ENCODE assay signal across 9 cellular contexts in genomic region chr14:92846162-92846897, GRCh38. TPM values are rescaled to one million over a fixed set of nuclear protein-coding genes. Genes with fewer than 3 reads are reported as not detected.
DNase-seq lines count a peak whose midpoint lies in the region; ATAC-seq, FAIRE-seq and TF ChIP-seq lines count a peak whose summit lies in the region.
"Had no signal": no experiment of that assay in that cellular context is flagged by ENCODE, and none has a peak within 500 bp of the region (broad histone marks: within the 10 kb centered on the region; RNA-seq: fewer than 3 reads in every experiment).

No MANE protein-coding gene starts in this region.

- H3K27ac ChIP-seq in epithelial cell of prostate (peak overlapping the region; percentile 74), ovary (no peak overlapping the region)

- H3K9me3 ChIP-seq in ovary, result no peaks in the 10 kb centered on the region

- 51 to 54% (median 53%) methylated on average over 2 of the region's 2 CpGs for WGBS in ovary, 3 donors

- H3K27ac Mint-ChIP-seq in stimulated activated memory B cell treated with anti-CD40 and anti-IgM and Interleukin-4, amounts not matched to agents 10 μg/mL and 1 μg/mL and 100 μg/mL, for 72 hours, result peak overlapping the region; percentile 94

- H3K36me3 ChIP-seq in ovary, result no peaks in the 10 kb centered on the region

- H3K4me3 Mint-ChIP-seq in stimulated activated memory B cell treated with anti-CD40 and anti-IgM and Interleukin-4, amounts not matched to agents 10 μg/mL and 1 μg/mL and 100 μg/mL, for 72 hours, result peak overlapping the region; percentile 53

- DNase-seq in activated CD4-positive, alpha-beta T cell treated with anti-CD3 and anti-CD28 coated beads, Interleukin-2, amount 50 U/mL, for 48 hours, result peak; percentile 24 to 37
- no peak for DNase-seq in activated CD4-positive, alpha-beta T cell treated with anti-CD3 and anti-CD28 coated beads, Interleukin-2, amount 50 U/mL, for 1 hour
- DNase-seq in HFF-Myc (ENCODE audit: extremely low read depth, low read depth) (peak; percentile 21), NCI-H226 (peak; percentile 85), epithelial cell of prostate (ENCODE audit: low read depth, low spot score) (peak; percentile 77), urothelium cell line (ENCODE audit: low spot score) (no peak), ovary (no peak)
- DNase-seq: DND-41 had no signal

- intact Hi-C loops in ovary (cut with DNase I), result no loop called here

- FAIRE-seq in urothelium cell line (lab: Jason Lieb, UNC), result no peak

- TF ChIP-seq EP300 in ovary (IDR thresholded peaks at IDR 0.05), result no peak

- H3K4me3 ChIP-seq in HFF-Myc (replicated peaks; ENCODE audit: low read depth, low read length) (no peak overlapping the region), ovary (no peak overlapping the region)

- H3K36me3 Mint-ChIP-seq in stimulated activated memory B cell treated with anti-CD40 and anti-IgM and Interleukin-4, amounts not matched to agents 10 μg/mL and 1 μg/mL and 100 μg/mL, for 72 hours, result peaks cover 18% of the 10 kb centered on the region

- no peaks in the 10 kb centered on the region for H3K27me3 ChIP-seq in ovary

- TF ChIP-seq CTCF in HFF-Myc (IDR thresholded peaks at IDR 0.05; ENCODE audit: low read depth, low read length, missing control alignments) (no peak), ovary (IDR thresholded peaks at IDR 0.05) (no peak)

- ATAC-seq in stimulated activated memory B cell treated with anti-CD40 and anti-IgM and Interleukin-4, amounts not matched to agents 10 μg/mL and 1 μg/mL and 100 μg/mL, for 72 hours, result peak; percentile 91

- H3K4me1 ChIP-seq in ovary (ENCODE audit: insufficient read depth), result no peaks in the 10 kb centered on the region

- peaks cover 42% of the 10 kb centered on the region for H3K4me1 Mint-ChIP-seq in stimulated activated memory B cell treated with anti-CD40 and anti-IgM and Interleukin-4, amounts not matched to agents 10 μg/mL and 1 μg/mL and 100 μg/mL, for 72 hours

- H3K9me3 Mint-ChIP-seq in stimulated activated memory B cell treated with anti-CD40 and anti-IgM and Interleukin-4, amounts not matched to agents 10 μg/mL and 1 μg/mL and 100 μg/mL, for 72 hours, result peaks cover 6% of the 10 kb centered on the region

- no peaks in the 10 kb centered on the region for H3K27me3 Mint-ChIP-seq in stimulated activated memory B cell treated with anti-CD40 and anti-IgM and Interleukin-4, amounts not matched to agents 10 μg/mL and 1 μg/mL and 100 μg/mL, for 72 hours

- no peak for TF ChIP-seq POLR2A in ovary (IDR thresholded peaks at IDR 0.05)

RNA-seq across cellular contexts. Expression of gene GOLGA5, which starts 52.2 kb away (rescaled TPM):
- 10 to 100 TPM; 24.6 to 31.1 (median 25.9) TPM for total RNA-seq in ovary
- polyA plus RNA-seq in ovary, result 10 to 100 TPM; 19.6 to 31.2 TPM

Comparison
In these comparisons a context has a peak if more than half of its experiments do, and no peak if none do; other contexts are left out.
1. DNase-seq: peak in activated CD4-positive, alpha-beta T cell treated with anti-CD3 and anti-CD28 coated beads, Interleukin-2, amount 50 U/mL, for 48 hours (2 of 2), HFF-Myc (single experiment), NCI-H226 (single experiment) and epithelial cell of prostate (single experiment); none in activated CD4-positive, alpha-beta T cell treated with anti-CD3 and anti-CD28 coated beads, Interleukin-2, amount 50 U/mL, for 1 hour (single experiment), urothelium cell line (single experiment) and ovary (0 of 5).